ENCODE assay signal across 23 cellular contexts in the genomic region with DNA sequence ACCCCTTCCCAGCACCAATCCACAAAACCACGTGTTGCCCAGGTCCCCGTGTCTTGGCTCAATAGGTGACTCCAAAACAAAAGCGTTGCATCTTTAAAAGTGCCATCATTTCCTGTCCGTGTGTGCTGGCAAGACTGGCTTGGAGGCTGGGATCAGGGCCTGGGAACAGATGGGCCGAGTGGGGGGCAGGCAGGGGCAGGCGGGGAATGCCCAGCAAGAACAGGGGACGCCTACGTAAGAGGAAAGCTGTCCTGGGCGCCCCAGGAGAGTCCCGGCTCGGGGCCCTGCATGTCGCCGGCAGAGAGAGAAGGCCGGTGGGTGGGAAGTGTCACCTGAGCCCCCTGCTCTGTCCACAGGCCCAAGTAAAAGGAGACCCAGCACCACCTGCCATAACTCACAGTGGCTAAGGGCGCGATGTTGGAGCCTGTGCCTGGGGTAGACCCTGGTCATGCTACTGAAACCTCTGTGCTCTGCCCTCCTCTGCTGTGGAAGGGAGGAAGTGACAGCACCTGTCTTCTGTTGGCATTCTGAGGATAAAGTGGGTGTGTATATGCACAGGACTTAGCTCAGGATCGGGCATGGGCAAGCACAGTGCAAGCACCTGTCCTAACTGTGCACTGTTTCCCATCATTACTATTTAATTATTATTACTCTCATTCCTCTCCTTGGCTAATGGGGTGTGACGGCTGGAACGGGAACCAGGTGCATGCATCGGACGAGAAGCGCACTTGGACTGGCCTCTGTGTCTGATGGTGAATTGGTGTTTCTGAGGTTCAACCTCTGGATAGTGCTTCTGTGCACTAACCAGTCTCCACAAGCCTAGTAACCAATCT.
"Had no signal": no experiment of that assay in that cellular context is flagged by ENCODE, and none has a peak within 500 bp of the region (broad histone marks: within the 10 kb centered on the region; RNA-seq: fewer than 3 reads in every experiment).

No MANE protein-coding gene starts in this region.

- ATAC-seq: activated CD4-positive, CD25-positive, alpha-beta regulatory T cell treated with anti-CD3 and anti-CD28 coated beads, Interleukin-2, amount 50 U/mL, for 24 hours; activated CD8-positive, alpha-beta T cell treated with anti-CD3 and anti-CD28 coated beads for 36 hours; activated T-cell treated with anti-CD3 and anti-CD28 coated beads, Interleukin-2, amount 50 U/mL, for 4 hours; gastroesophageal sphincter; left lobe of liver; lower lobe of right lung; stimulated activated naive B cell treated with anti-CD40 and anti-IgM and Interleukin-4, amounts not matched to agents 10 μg/mL and 1 μg/mL and 100 μg/mL, for 72 hours had no signal

- H3K9me3 Mint-ChIP-seq: activated CD4-positive, alpha-beta T cell treated with anti-CD3 and anti-CD28 coated beads, Interleukin-2, amount 10 ng/mL, durations not matched to agents 7 days and 5 days; activated CD8-positive, alpha-beta T cell treated with anti-CD3 and anti-CD28 coated beads for 36 hours; activated T-cell treated with anti-CD3 and anti-CD28 coated beads, Interleukin-2, amount 50 U/mL, for 4 hours; naive B cell; neural crest cell; stimulated activated naive B cell treated with anti-CD40 and anti-IgM and Interleukin-4, amounts not matched to agents 10 μg/mL and 1 μg/mL and 100 μg/mL, for 72 hours; T-helper 2 cell treated with Interferon-gamma antibody and Interleukin-4, amounts not matched to agents 5 μg/mL and 100 μg/mL, for 36 hours had no signal

- H3K36me3 ChIP-seq: gastroesophageal sphincter, lower lobe of right lung, sigmoid colon, vagina had no signal

- H3K27ac ChIP-seq: epithelial cell of prostate, gastroesophageal sphincter, lower lobe of right lung, sigmoid colon, testis, vagina, VCaP had no signal

- H3K27me3 ChIP-seq: testis, vagina had no signal

- H3K4me1 Mint-ChIP-seq: neural crest cell had no signal

- H3K4me3 ChIP-seq: gastroesophageal sphincter, lower lobe of right lung, sigmoid colon, smooth muscle cell, testis, vagina had no signal

- H3K4me3 Mint-ChIP-seq: activated CD4-positive, alpha-beta T cell treated with anti-CD3 and anti-CD28 coated beads, Interleukin-2, amount 10 ng/mL, durations not matched to agents 7 days and 5 days; activated CD8-positive, alpha-beta T cell treated with anti-CD3 and anti-CD28 coated beads for 36 hours; activated T-cell treated with anti-CD3 and anti-CD28 coated beads, Interleukin-2, amount 50 U/mL, for 4 hours; neural crest cell; stimulated activated naive B cell treated with anti-CD40 and anti-IgM and Interleukin-4, amounts not matched to agents 10 μg/mL and 1 μg/mL and 100 μg/mL, for 72 hours; T-helper 2 cell treated with Interferon-gamma antibody and Interleukin-4, amounts not matched to agents 5 μg/mL and 100 μg/mL, for 36 hours had no signal

- H3K27ac Mint-ChIP-seq: activated CD4-positive, alpha-beta T cell treated with anti-CD3 and anti-CD28 coated beads, Interleukin-2, amount 10 ng/mL, durations not matched to agents 7 days and 5 days; activated CD8-positive, alpha-beta T cell treated with anti-CD3 and anti-CD28 coated beads for 36 hours; stimulated activated naive B cell treated with anti-CD40 and anti-IgM and Interleukin-4, amounts not matched to agents 10 μg/mL and 1 μg/mL and 100 μg/mL, for 72 hours; T-helper 2 cell treated with Interferon-gamma antibody and Interleukin-4, amounts not matched to agents 5 μg/mL and 100 μg/mL, for 36 hours had no signal

- H3K9me3 ChIP-seq: lower lobe of right lung, sigmoid colon, testis, vagina had no signal

- DNase-seq: activated CD4-positive, alpha-beta T cell treated with anti-CD3 and anti-CD28 coated beads, Interleukin-2, amount 10 ng/mL, durations not matched to agents 7 days and 5 days; activated CD8-positive, alpha-beta T cell treated with anti-CD3 and anti-CD28 coated beads for 36 hours; activated naive CD4-positive, alpha-beta T cell treated with Interleukin-2 at 50 U/mL for 16 hours; activated T-cell treated with anti-CD3 and anti-CD28 coated beads, Interleukin-2, amount 50 U/mL, for 4 hours; amygdala; lower lobe of right lung; mesendoderm; naive B cell; sigmoid colon; stimulated activated CD4-positive, alpha-beta T cell treated with anti-CD3 and anti-CD28 coated beads, Interleukin-2, amount 100 ng/mL, for 48 hours; stimulated activated CD8-positive, alpha-beta memory T cell treated with anti-CD3 and anti-CD28 coated beads, Interleukin-4, amount 100 ng/mL, for 48 hours; stimulated activated naive B cell treated with anti-CD40 and anti-IgM and Interleukin-4, amounts not matched to agents 10 μg/mL and 1 μg/mL and 100 μg/mL, for 72 hours; testis; trophoblast cell had no signal

- H3K4me1 ChIP-seq: testis had no signal
